ENCODE assay signal across 9 cellular contexts in the genomic region with DNA sequence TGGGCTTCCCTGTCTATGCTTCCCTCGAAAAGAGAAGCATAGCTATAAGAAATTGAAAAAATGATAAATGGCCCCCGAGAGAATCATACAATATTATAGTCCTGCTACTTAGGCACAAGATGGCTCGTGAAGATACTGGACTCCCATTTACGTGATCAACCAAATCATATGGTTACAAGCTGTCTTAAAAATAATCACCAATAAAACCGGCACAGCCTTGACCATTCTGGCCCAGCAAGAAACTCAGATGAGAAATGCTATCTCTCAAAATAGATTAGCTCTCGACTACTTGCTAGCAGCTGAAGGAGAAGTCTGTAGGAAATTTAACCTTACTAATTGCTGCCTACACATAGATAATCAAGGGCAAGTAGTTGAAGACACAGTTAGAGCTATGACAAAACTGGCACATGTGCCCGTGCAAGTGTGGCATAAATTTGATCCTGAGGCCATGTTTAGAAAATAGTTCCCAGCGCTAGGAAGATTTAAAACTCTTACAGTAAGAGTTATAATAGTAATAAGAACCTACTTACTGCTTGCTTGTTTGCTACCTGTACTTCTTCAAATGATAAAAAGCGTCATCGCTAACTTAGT. TPM values are rescaled to one million over a fixed set of nuclear protein-coding genes. Genes with fewer than 3 reads are reported as not detected.
"Had no signal": no experiment of that assay in that cellular context is flagged by ENCODE, and none has a peak within 500 bp of the region (broad histone marks: within the 10 kb centered on the region; RNA-seq: fewer than 3 reads in every experiment).

No MANE protein-coding gene starts in this region.

RNA-seq across cellular contexts. Expression of gene CD70, which starts 10.1 kb away (rescaled TPM):
- total RNA-seq: breast epithelium, dermis microvascular lymphatic vessel endothelial cell, hepatocyte, left ventricle myocardium inferior, omental fat pad, psoas muscle, sciatic nerve, temporal lobe had no signal
- polyA plus RNA-seq: aorta, hepatocyte, psoas muscle had no signal
